9 cellular contexts compared by ENCODE assay signal in the genomic region with DNA sequence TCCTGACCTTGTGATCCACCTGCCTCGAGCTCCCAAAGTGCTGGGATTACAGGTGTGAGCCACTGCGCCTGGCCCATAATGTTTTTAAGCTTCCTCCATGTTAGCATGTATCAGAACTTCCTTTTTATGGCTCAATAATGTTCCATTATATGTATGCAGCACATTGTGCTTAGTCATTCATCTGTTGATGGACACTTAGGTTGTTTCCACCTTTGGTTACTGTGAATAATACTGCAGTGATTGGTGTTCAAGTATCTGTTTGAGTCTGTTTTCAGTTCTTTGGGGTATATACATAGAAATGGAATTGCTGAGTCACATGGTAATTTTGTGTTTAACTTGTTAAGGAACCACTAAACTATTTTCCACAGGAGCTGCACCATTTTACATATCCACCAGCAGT. TPM values are rescaled to one million over a fixed set of nuclear protein-coding genes. Genes with fewer than 3 reads are reported as not detected.
DNase-seq lines count a peak whose midpoint lies in the region; ATAC-seq and TF ChIP-seq lines count a peak whose summit lies in the region.
"Had no signal": no experiment of that assay in that cellular context is flagged by ENCODE, and none has a peak within 500 bp of the region (broad histone marks: within the 10 kb centered on the region; RNA-seq: fewer than 3 reads in every experiment).

No MANE protein-coding gene starts in this region.

- intact Hi-C loops in right cardiac atrium (cut with DNase I) = no loop called here

- H3K4me3 ChIP-seq in fibroblast of mammary gland (ENCODE audit: control insufficient read depth, low read depth, low read length) (no peak overlapping the region), right cardiac atrium (ENCODE audit: low read length) (no peak overlapping the region)

- H3K4me1 ChIP-seq in right cardiac atrium (ENCODE audit: control insufficient read depth, insufficient read depth, low read length) = no peaks in the 10 kb centered on the region

- H3K9me3 ChIP-seq in right cardiac atrium (ENCODE audit: control insufficient read depth, low read length) = no peaks in the 10 kb centered on the region

- no peak overlapping the region for H3K27ac ChIP-seq in right cardiac atrium (ENCODE audit: low read length)

- ATAC-seq in GM18511 (IDR thresholded peaks at IDR 0.05; ENCODE audit: unreplicated experiment) = peak; percentile 92
- ATAC-seq in GM21529 (IDR thresholded peaks at IDR 0.05; ENCODE audit: unreplicated experiment) = peak; percentile 92
- ATAC-seq in HG03521 (IDR thresholded peaks at IDR 0.05; ENCODE audit: unreplicated experiment) = peak; percentile 77
- no peak for ATAC-seq in right cardiac atrium

- H3K27me3 ChIP-seq in right cardiac atrium (ENCODE audit: control insufficient read depth, insufficient read depth) = no peaks in the 10 kb centered on the region

- DNase-seq in fibroblast of mammary gland (ENCODE audit: low read depth) (peak; percentile 39), right cardiac atrium (no peak), NCI-H774 (lab: John Stamatoyannopoulos, UW) (no peak), SKM-1 treated with dmso at 0.1 percent for 144 hours (lab: John Stamatoyannopoulos, UW; ENCODE audit: unreplicated experiment) (no peak), NCI-H2227 (lab: John Stamatoyannopoulos, UW; ENCODE audit: unreplicated experiment) (no peak)
- DNase-seq: cortex of kidney had no signal

- WGBS in right cardiac atrium = 98% methylated on average over 2 of the region's 2 CpGs

- no peak for TF ChIP-seq CTCF in fibroblast of mammary gland (conservative IDR thresholded peaks at IDR 0.05; ENCODE audit: control insufficient read depth, insufficient read depth, low read depth, low read length)

RNA-seq across cellular contexts. Expression of gene CMPK1, which starts 17.7 kb away (rescaled TPM):
- total RNA-seq in right cardiac atrium = 100 to 1,000 TPM in 1 of 4 donors, 10 to 100 TPM in 3; 77.1 to 103 (median 80.0) TPM
- polyA plus RNA-seq in right cardiac atrium = 53.6 TPM

RNA-seq across cellular contexts. Expression of gene STIL, which starts 37.4 kb away (rescaled TPM):
- under 1 TPM; 0.88 to 0.94 (median 0.89) TPM for total RNA-seq in right cardiac atrium
- polyA plus RNA-seq in right cardiac atrium = 0.27 TPM

Comparison
In these comparisons a context has a peak if more than half of its experiments do, and no peak if none do; other contexts are left out.
1. ATAC-seq: peak in GM18511 (single experiment), GM21529 (single experiment) and HG03521 (single experiment); none in right cardiac atrium (0 of 2).